In the genomic region with DNA sequence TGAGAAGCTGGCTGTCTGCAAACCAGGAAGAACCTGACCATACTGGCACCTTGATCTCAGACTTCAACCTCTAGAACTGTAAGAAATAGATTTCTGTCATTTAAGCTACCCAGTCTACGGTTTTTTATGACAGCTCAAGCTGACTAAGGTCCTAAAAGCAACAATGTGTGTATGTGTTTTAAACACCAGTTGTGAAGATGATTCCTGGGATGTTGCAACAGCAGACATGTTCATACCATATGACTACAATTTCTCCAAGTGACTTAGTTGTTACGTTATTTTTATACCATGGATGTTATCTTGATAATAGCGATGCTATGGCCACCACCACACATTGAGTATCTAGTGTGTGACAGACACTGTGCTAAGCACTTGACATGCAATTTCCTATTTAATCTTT, we compare ENCODE assay signal across 20 cellular contexts.
DNase-seq lines count a peak whose midpoint lies in the region; ATAC-seq, FAIRE-seq and TF ChIP-seq lines count a peak whose summit lies in the region.
"Had no signal": no experiment of that assay in that cellular context is flagged by ENCODE, and none has a peak within 500 bp of the region (broad histone marks: within the 10 kb centered on the region; RNA-seq: fewer than 3 reads in every experiment).

No MANE protein-coding gene starts in this region.

- no peaks in the 10 kb centered on the region for H3K27me3 Mint-ChIP-seq in activated T-cell treated with anti-CD3 and anti-CD28 coated beads, Interleukin-2, amount 50 U/mL, for 24 hours

- H3K27ac ChIP-seq in substantia nigra (ENCODE audit: low read depth, low read length, poor library complexity, severe bottlenecking) = peak overlapping the region; percentile 8
- H3K27ac ChIP-seq: RWPE1, SJSA1 had no signal

- DNase-seq in activated T-cell treated with anti-CD3 and anti-CD28 coated beads, Interleukin-2, amount 50 U/mL, for 24 hours = no peak
- no peak for DNase-seq in activated T-cell treated with anti-CD3 and anti-CD28 coated beads, Interleukin-2, amount 50 U/mL, for 1 hour
- DNase-seq in GM12892 (ENCODE audit: insufficient read length) = no peak
- DNase-seq in fibroblast of gingiva (ENCODE audit: low read depth) = peak; percentile 24
- no peak for DNase-seq in substantia nigra (lab: John Stamatoyannopoulos, UW)
- DNase-seq in stimulated activated CD8-positive, alpha-beta memory T cell treated with anti-CD3 and anti-CD28 coated beads, Interleukin-4, amount 100 ng/mL, for 48 hours = no peak
- no peak for DNase-seq in DMS53 treated with DMSO at 0.1 percent for 48 hours (lab: John Stamatoyannopoulos, UW; ENCODE audit: unreplicated experiment)
- DNase-seq: MG63; NCI-H1092 treated with DMSO at 0.1 percent for 48 hours; NCI-H1694; NCI-H2107; NCI-H345; NCI-H526 treated with DMSO at 0.1 percent for 48 hours; NK-92 treated with Interleukin-12 subunit alpha and Interleukin-12 subunit beta, amount 100 ng/mL, for 24 hours; OCI-M1 had no signal

- no peak overlapping the region for H3K4me3 Mint-ChIP-seq in activated T-cell treated with anti-CD3 and anti-CD28 coated beads, Interleukin-2, amount 50 U/mL, for 24 hours

- H3K27ac Mint-ChIP-seq in activated T-cell treated with anti-CD3 and anti-CD28 coated beads, Interleukin-2, amount 50 U/mL, for 24 hours = peak overlapping the region; percentile 44

- FAIRE-seq in GM12892 (lab: Jason Lieb, UNC) = peak; percentile 14
- FAIRE-seq: A204.1, HepG2 had no signal

- no peak for TF ChIP-seq POLR2A in GM12892 (IDR thresholded peaks at IDR 0.05; ENCODE audit: low read depth, low read length)
- TF ChIP-seq POLR2A in GM18505 (IDR thresholded peaks at IDR 0.05; ENCODE audit: borderline replicate concordance, extremely low read depth, insufficient read depth, insufficient read length) = no peak

- peaks cover 84% of the 10 kb centered on the region for H3K36me3 Mint-ChIP-seq in activated T-cell treated with anti-CD3 and anti-CD28 coated beads, Interleukin-2, amount 50 U/mL, for 24 hours (ENCODE audit: low read depth)

- peaks cover 57% of the 10 kb centered on the region for H3K4me1 Mint-ChIP-seq in activated T-cell treated with anti-CD3 and anti-CD28 coated beads, Interleukin-2, amount 50 U/mL, for 24 hours (ENCODE audit: low read depth)

- no peaks in the 10 kb centered on the region for H3K9me3 Mint-ChIP-seq in activated T-cell treated with anti-CD3 and anti-CD28 coated beads, Interleukin-2, amount 50 U/mL, for 24 hours

- no peak for ATAC-seq in GM18505 (IDR thresholded peaks at IDR 0.05; ENCODE audit: unreplicated experiment)
- ATAC-seq: HepG2 had no signal
